Comparison of ENCODE assay signal across 1 cellular context in the genomic region with DNA sequence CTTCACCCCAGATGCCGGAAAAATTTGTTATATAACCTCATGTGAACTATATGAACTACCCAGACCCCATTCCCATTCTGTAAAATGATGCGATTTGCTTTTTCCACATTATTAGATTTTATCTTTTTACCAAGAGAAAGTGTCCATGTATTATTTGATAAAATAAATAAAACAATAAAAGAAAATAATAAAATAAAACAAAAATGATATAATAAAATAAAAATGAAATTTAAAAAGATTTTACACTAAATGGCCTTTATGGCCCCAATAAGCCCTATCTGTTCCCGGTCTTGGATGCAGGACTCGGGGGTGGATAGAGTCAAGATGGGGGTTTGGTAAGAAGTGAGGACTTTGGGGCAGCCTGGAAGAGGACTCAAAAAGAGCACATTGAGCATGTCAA.
TF ChIP-seq lines count a peak whose summit lies in the region.

No MANE protein-coding gene starts in this region.

TF ChIP-seq in H1, 55 proteins besides CTCF, POLR2A, EP300 and RAD21 (continued from another document):
- no peak for TF ChIP-seq CEBPB (IDR thresholded peaks at IDR 0.05; ENCODE audit: low read depth, low read length)
- TF ChIP-seq, protein P1, sequence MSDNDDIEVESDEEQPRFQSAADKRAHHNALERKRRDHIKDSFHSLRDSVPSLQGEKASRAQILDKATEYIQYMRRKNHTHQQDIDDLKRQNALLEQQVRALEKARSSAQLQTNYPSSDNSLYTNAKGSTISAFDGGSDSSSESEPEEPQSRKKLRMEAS (IDR thresholded peaks at IDR 0.05): no peak
- no peak for TF ChIP-seq KDM4A (IDR thresholded peaks at IDR 0.05; ENCODE audit: low read depth, low read length, severe bottlenecking)
